Comparison of ENCODE assay signal across 20 cellular contexts in the genomic region with DNA sequence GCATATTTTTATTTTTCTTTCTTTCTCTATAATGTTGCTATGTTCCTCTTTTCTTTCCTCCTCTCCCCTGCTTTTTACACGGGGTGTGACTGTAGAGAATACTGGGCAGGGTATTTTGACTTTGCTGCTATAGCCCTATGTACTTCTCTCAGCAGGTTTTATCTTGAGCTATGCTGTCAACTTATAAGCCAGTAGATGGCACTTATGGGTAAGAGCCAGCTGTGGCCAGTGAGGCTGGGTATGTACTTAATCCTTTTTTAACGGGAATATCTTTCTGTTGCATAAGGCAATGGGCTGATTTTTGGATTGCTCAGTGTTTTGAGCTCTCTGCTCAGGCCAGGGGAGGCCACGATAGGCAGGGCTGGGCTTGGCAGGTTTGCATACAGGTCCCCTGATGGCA.
DNase-seq lines count a peak whose midpoint lies in the region; FAIRE-seq and TF ChIP-seq lines count a peak whose summit lies in the region.
"Had no signal": no experiment of that assay in that cellular context is flagged by ENCODE, and none has a peak within 500 bp of the region (broad histone marks: within the 10 kb centered on the region; RNA-seq: fewer than 3 reads in every experiment).

No MANE protein-coding gene starts in this region.

- peaks cover 8% of the 10 kb centered on the region for H3K4me1 Mint-ChIP-seq in MCF 10A (ENCODE audit: insufficient read depth, unreplicated experiment)
- H3K4me1 Mint-ChIP-seq in glutamatergic neuron (ENCODE audit: low read depth, unreplicated experiment): no peaks in the 10 kb centered on the region
- H3K4me1 Mint-ChIP-seq: IgD-negative memory B cell; stimulated activated memory B cell treated with anti-CD40 and anti-IgM and Interleukin-4, amounts not matched to agents 10 μg/mL and 1 μg/mL and 100 μg/mL, for 72 hours had no signal

- peak; percentile 43 for DNase-seq in MCF 10A (ENCODE audit: unreplicated experiment)
- no peak for DNase-seq in breast epithelium (ENCODE audit: low spot score in 2 of 2)
- DNase-seq in RKO (ENCODE audit: low spot score): peak; percentile 7
- DNase-seq in epithelial cell of proximal tubule (ENCODE audit: low read depth): peak; percentile 4
- DNase-seq in GM19238 (ENCODE audit: insufficient read length, low spot score): no peak
- no peak for DNase-seq in GM19239 (ENCODE audit: insufficient read length, low spot score)
- no peak for DNase-seq in stomach
- no peak for DNase-seq in glutamatergic neuron
- DNase-seq: activated gamma-delta T cell, aorta, colonic mucosa, HFFc6, left cardiac atrium, NCI-H1417, ovary, RPMI8226, upper lobe of left lung had no signal

- no peaks in the 10 kb centered on the region for H3K27me3 ChIP-seq in breast epithelium
- H3K27me3 ChIP-seq in stomach: no peaks in the 10 kb centered on the region
- H3K27me3 ChIP-seq: colonic mucosa, upper lobe of left lung had no signal

- 75 to 88% (median 77%) methylated on average over 3 of the region's 3 CpGs for WGBS in stomach, 5 donors

- H3K27ac Mint-ChIP-seq in MCF 10A (ENCODE audit: low read depth, unreplicated experiment): no peak overlapping the region
- H3K27ac Mint-ChIP-seq in glutamatergic neuron (ENCODE audit: unreplicated experiment): no peak overlapping the region
- H3K27ac Mint-ChIP-seq: HFFc6; IgD-negative memory B cell; stimulated activated memory B cell treated with anti-CD40 and anti-IgM and Interleukin-4, amounts not matched to agents 10 μg/mL and 1 μg/mL and 100 μg/mL, for 72 hours had no signal

- H3K4me1 ChIP-seq in breast epithelium (no peaks in the 10 kb centered on the region), stomach (no peaks in the 10 kb centered on the region)
- H3K4me1 ChIP-seq: colonic mucosa, upper lobe of left lung had no signal

- POLR2A ChIA-PET in MCF 10A (lab: Yijun Ruan, JAX): interaction anchor here (0.7 to 0.9 kb wide), 3 partner anchors 8 to 361 kb away, joined by 3 read pairs; no protein-coding TSS in a partner anchor

- H3K9me3 ChIP-seq in breast epithelium (peaks cover 12 to 17% of the 10 kb centered on the region in 2 donors), stomach (peaks cover under 1 to 24% (median 11%) of the 10 kb centered on the region in 4 donors)
- H3K9me3 ChIP-seq: colonic mucosa, ovary had no signal

- no peak for FAIRE-seq in GM19239 (lab: Jason Lieb, UNC)

- H3K27me3 Mint-ChIP-seq in MCF 10A (ENCODE audit: insufficient read depth, unreplicated experiment) (no peaks in the 10 kb centered on the region), glutamatergic neuron (ENCODE audit: unreplicated experiment) (no peaks in the 10 kb centered on the region)
- H3K27me3 Mint-ChIP-seq: IgD-negative memory B cell; stimulated activated memory B cell treated with anti-CD40 and anti-IgM and Interleukin-4, amounts not matched to agents 10 μg/mL and 1 μg/mL and 100 μg/mL, for 72 hours had no signal

- TF ChIP-seq POLR2A in breast epithelium (IDR thresholded peaks at IDR 0.05): no peak
- TF ChIP-seq POLR2A in stomach (IDR thresholded peaks at IDR 0.05): no peak

- H3K36me3 Mint-ChIP-seq in MCF 10A (ENCODE audit: insufficient read depth, unreplicated experiment): no peaks in the 10 kb centered on the region
- H3K36me3 Mint-ChIP-seq in glutamatergic neuron (ENCODE audit: unreplicated experiment): no peaks in the 10 kb centered on the region
- H3K36me3 Mint-ChIP-seq: IgD-negative memory B cell; stimulated activated memory B cell treated with anti-CD40 and anti-IgM and Interleukin-4, amounts not matched to agents 10 μg/mL and 1 μg/mL and 100 μg/mL, for 72 hours had no signal

- H3K4me3 Mint-ChIP-seq in MCF 10A (ENCODE audit: unreplicated experiment): no peak overlapping the region
- no peak overlapping the region for H3K4me3 Mint-ChIP-seq in glutamatergic neuron (ENCODE audit: unreplicated experiment)
- H3K4me3 Mint-ChIP-seq: HFFc6; IgD-negative memory B cell; stimulated activated memory B cell treated with anti-CD40 and anti-IgM and Interleukin-4, amounts not matched to agents 10 μg/mL and 1 μg/mL and 100 μg/mL, for 72 hours had no signal

- CTCF ChIA-PET in MCF 10A (lab: Yijun Ruan, JAX): interaction anchor here (0.5 to 2.1 kb wide), 17 partner anchors 8 to 832 kb away, joined by 3 to 12 read pairs (median 4); no protein-coding TSS in a partner anchor

- H3K9me3 Mint-ChIP-seq in MCF 10A (ENCODE audit: unreplicated experiment) (peaks cover 37% of the 10 kb centered on the region), glutamatergic neuron (ENCODE audit: unreplicated experiment) (no peaks in the 10 kb centered on the region)

- no TSS peak for BruUV-seq in MCF 10A (replicated peaks; lab: Mats Ljungman, UMichigan)

- no peak for TF ChIP-seq CTCF in MCF 10A (IDR thresholded peaks at IDR 0.05; ENCODE audit: unreplicated experiment)
- no peak for TF ChIP-seq CTCF in breast epithelium (IDR thresholded peaks at IDR 0.05)
- peak; percentile 71 for TF ChIP-seq CTCF in epithelial cell of proximal tubule (conservative IDR thresholded peaks at IDR 0.05; ENCODE audit: low read depth, low read length)
- no peak for TF ChIP-seq CTCF in stomach (IDR thresholded peaks at IDR 0.05)
- no peak for TF ChIP-seq CTCF in glutamatergic neuron (IDR thresholded peaks at IDR 0.05; ENCODE audit: partially characterized antibody, unreplicated experiment)

- TF ChIP-seq EP300 in stomach (IDR thresholded peaks at IDR 0.05): no peak

- H3K4me3 ChIP-seq in breast epithelium (no peak overlapping the region), epithelial cell of proximal tubule (ENCODE audit: low read depth, low read length) (no peak overlapping the region), stomach (no peak overlapping the region)
- H3K4me3 ChIP-seq: colonic mucosa, ovary, smooth muscle cell, upper lobe of left lung had no signal

- intact Hi-C loops in MCF 10A (cut with micrococcal nuclease) (loop anchor here (10.0 kb wide), 1 partner anchor 333 kb away; no protein-coding TSS in a partner anchor), breast epithelium (cut with DNase I; ENCODE audit: low total_unique reads) (no loop called here), stomach (cut with DNase I; ENCODE audit: low total_unique reads) (no loop called here)

- H3K27ac ChIP-seq in breast epithelium (no peak overlapping the region), stomach (no peak overlapping the region)
- H3K27ac ChIP-seq: colonic mucosa, ovary, upper lobe of left lung had no signal

- H3K36me3 ChIP-seq in breast epithelium: no peaks in the 10 kb centered on the region
- H3K36me3 ChIP-seq in stomach: no peaks in the 10 kb centered on the region
- H3K36me3 ChIP-seq: colonic mucosa, ovary, upper lobe of left lung had no signal

Comparison
In these comparisons a context has a peak if more than half of its experiments do, and no peak if none do; other contexts are left out.
1. DNase-seq: peak in MCF 10A (single experiment), RKO (single experiment) and epithelial cell of proximal tubule (single experiment); none in breast epithelium (0 of 2), GM19238 (single experiment), GM19239 (single experiment), stomach (single experiment) and glutamatergic neuron (single experiment).